20 cellular contexts compared by ENCODE assay signal in the genomic region with DNA sequence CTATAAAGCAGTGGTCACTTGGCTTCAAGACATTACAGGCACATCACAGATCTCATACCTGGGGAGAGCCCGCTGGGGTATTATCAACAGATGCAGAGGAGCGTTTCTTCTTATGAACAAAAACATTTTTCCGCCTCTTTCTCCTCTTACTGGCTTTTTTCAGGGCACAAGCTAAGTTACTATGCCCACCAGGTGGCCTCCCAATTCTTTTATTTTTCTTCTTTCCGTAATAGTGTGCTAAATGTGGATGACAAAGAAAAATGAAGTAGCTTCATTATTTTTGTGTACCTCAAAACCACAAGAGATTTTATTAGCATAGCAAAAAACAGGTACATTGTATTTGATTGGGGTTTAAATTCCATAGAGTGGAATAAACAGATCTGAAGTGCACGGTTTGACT. TPM values are rescaled to one million over a fixed set of nuclear protein-coding genes. Genes with fewer than 3 reads are reported as not detected.
DNase-seq lines count a peak whose midpoint lies in the region; ATAC-seq and TF ChIP-seq lines count a peak whose summit lies in the region.
"Had no signal": no experiment of that assay in that cellular context is flagged by ENCODE, and none has a peak within 500 bp of the region (broad histone marks: within the 10 kb centered on the region; RNA-seq: fewer than 3 reads in every experiment).

No MANE protein-coding gene starts in this region.

- H3K36me3 ChIP-seq in DND-41 (ENCODE audit: insufficient read depth, low read length) = peaks cover 91% of the 10 kb centered on the region
- peaks cover 45% of the 10 kb centered on the region for H3K36me3 ChIP-seq in OCI-LY1 (ENCODE audit: insufficient read depth, low read length)
- H3K36me3 ChIP-seq in endodermal cell (ENCODE audit: control insufficient read depth, insufficient read depth, low read length) = no peaks in the 10 kb centered on the region

- WGBS in endodermal cell (ENCODE audit: insufficient coverage in 1 of 2, insufficient read length in 1 of 2), 2 experiments = 92 to 93% methylated on average over 3 to 4 of the region's 5 CpGs

- CTCF ChIA-PET in AG04450 (lab: Charles Lee) = interaction anchor here (1.0 to 1.1 kb wide), 2 partner anchors 27 to 165 kb away, joined by 3 to 4 read pairs; no protein-coding TSS in a partner anchor

- H3K4me1 Mint-ChIP-seq in endodermal cell = no peaks in the 10 kb centered on the region

- H3K27me3 ChIP-seq in AG04450 (ENCODE audit: control insufficient read depth, insufficient read depth, low read length) (no peaks in the 10 kb centered on the region), DND-41 (ENCODE audit: insufficient read depth, low read length, poor library complexity) (no peaks in the 10 kb centered on the region), OCI-LY1 (ENCODE audit: insufficient read depth, low read length) (no peaks in the 10 kb centered on the region), endodermal cell (ENCODE audit: control insufficient read depth, insufficient read depth, low read length, poor library complexity, severe bottlenecking) (no peaks in the 10 kb centered on the region)
- H3K27me3 ChIP-seq: BLaER1 treated with 17β-estradiol and CSF1 and Interleukin-3, amounts not matched to agents 10 nM and 100 nM had no signal

- H3K4me2 ChIP-seq in DND-41 (ENCODE audit: insufficient read depth, low read length) = no peak overlapping the region
- no peak overlapping the region for H3K4me2 ChIP-seq in OCI-LY1 (ENCODE audit: low read length)
- H3K4me2 ChIP-seq: BLaER1 treated with 17β-estradiol and CSF1 and Interleukin-3, amounts not matched to agents 10 nM and 100 nM had no signal

- H4K20me1 ChIP-seq in DND-41 (ENCODE audit: insufficient read depth, low read length) = no peaks in the 10 kb centered on the region
- H4K20me1 ChIP-seq in OCI-LY1 (ENCODE audit: insufficient read depth, low read length) = no peaks in the 10 kb centered on the region
- H4K20me1 ChIP-seq: BLaER1 treated with 17β-estradiol and CSF1 and Interleukin-3, amounts not matched to agents 10 nM and 100 nM had no signal

- H3K4me1 ChIP-seq in DND-41 (ENCODE audit: insufficient read depth, low read length) = no peaks in the 10 kb centered on the region
- H3K4me1 ChIP-seq in OCI-LY1 (ENCODE audit: insufficient read depth, low read length, severe bottlenecking) = no peaks in the 10 kb centered on the region
- H3K4me1 ChIP-seq in endodermal cell (ENCODE audit: control insufficient read depth, insufficient read depth, low read length) = no peaks in the 10 kb centered on the region
- H3K4me1 ChIP-seq: BLaER1 treated with 17β-estradiol and CSF1 and Interleukin-3, amounts not matched to agents 10 nM and 100 nM had no signal

- TF ChIP-seq CTCF in AG04450 (IDR thresholded peaks at IDR 0.05; ENCODE audit: low read depth, low read length) (peak; percentile 22; the same call in 1 of the 2 replicates), DND-41 (IDR thresholded peaks at IDR 0.05; ENCODE audit: borderline replicate concordance, extremely low read depth, low read length, poor library complexity, severe bottlenecking) (peak; percentile 16), OCI-LY1 (IDR thresholded peaks at IDR 0.05; ENCODE audit: low read length) (peak; percentile 45), endodermal cell (conservative IDR thresholded peaks at IDR 0.05) (peak; percentile 29)

- no peaks in the 10 kb centered on the region for H3K9me2 ChIP-seq in OCI-LY1 (ENCODE audit: low read depth, low read length)

- no peaks in the 10 kb centered on the region for H3K27me3 Mint-ChIP-seq in endodermal cell (ENCODE audit: insufficient read depth)

- H3K27ac ChIP-seq in AG04450 (ENCODE audit: low read depth, low read length) (no peak overlapping the region), DND-41 (ENCODE audit: low read length) (no peak overlapping the region), OCI-LY1 (ENCODE audit: low read depth, low read length, poor library complexity, severe bottlenecking) (no peak overlapping the region), endodermal cell (ENCODE audit: low read depth, low read length) (no peak overlapping the region)
- H3K27ac ChIP-seq: BLaER1 treated with 17β-estradiol and CSF1 and Interleukin-3, amounts not matched to agents 10 nM and 100 nM; GM23248; HL-60; SK-N-MC had no signal

- no peak overlapping the region for H3K27ac Mint-ChIP-seq in endodermal cell

- H3K36me3 Mint-ChIP-seq in endodermal cell (ENCODE audit: low read depth) = peaks cover 15% of the 10 kb centered on the region

- DNase-seq in AG04450 (ENCODE audit: low read depth, low spot score) (no peak), DND-41 (no peak), endodermal cell (no peak), NCI-H2227 treated with DMSO at 0.1 percent for 48 hours (lab: John Stamatoyannopoulos, UW) (no peak)
- DNase-seq: GM23248, IMR-90, Karpas-422, MM.1S, NCI-H1092, NCI-H1436 treated with DMSO at 0.1 percent for 48 hours, NCI-H2081, SHP77, T-helper 1 cell had no signal

- H3K9me3 ChIP-seq in AG04450 (ENCODE audit: control insufficient read depth, insufficient read depth, low read length) = no peaks in the 10 kb centered on the region
- no peaks in the 10 kb centered on the region for H3K9me3 ChIP-seq in DND-41 (ENCODE audit: insufficient read depth, low read length, severe bottlenecking)
- no peaks in the 10 kb centered on the region for H3K9me3 ChIP-seq in OCI-LY1 (ENCODE audit: low read length)
- H3K9me3 ChIP-seq in endodermal cell (ENCODE audit: control insufficient read depth, low read length) = no peaks in the 10 kb centered on the region
- H3K9me3 ChIP-seq: BLaER1 treated with 17β-estradiol and CSF1 and Interleukin-3, amounts not matched to agents 10 nM and 100 nM had no signal

- POLR2A ChIA-PET in AG04450 (lab: Yijun Ruan, JAX) = no interaction called here

- ATAC-seq in DND-41 (ENCODE audit: insufficient read depth, low read depth) (no peak), GM21619 (IDR thresholded peaks at IDR 0.05; ENCODE audit: unreplicated experiment) (no peak), HG03520 (IDR thresholded peaks at IDR 0.05; ENCODE audit: unreplicated experiment) (no peak), HG03159 (IDR thresholded peaks at IDR 0.05; ENCODE audit: unreplicated experiment) (no peak)

- H3K9me3 Mint-ChIP-seq in endodermal cell = no peaks in the 10 kb centered on the region

- H3F3A ChIP-seq in OCI-LY1 (ENCODE audit: insufficient read depth, low read length) = peaks cover 5% of the 10 kb centered on the region; the same call in 1 of the 2 replicates

- no peak overlapping the region for H3K4me3 Mint-ChIP-seq in endodermal cell

- H3K79me2 ChIP-seq in DND-41 (ENCODE audit: insufficient read depth, low read length) (no peaks in the 10 kb centered on the region), OCI-LY1 (ENCODE audit: insufficient read depth, low read length) (no peaks in the 10 kb centered on the region)

- no peak overlapping the region for H2AFZ ChIP-seq in DND-41 (ENCODE audit: low read depth, low read length)
- H2AFZ ChIP-seq in OCI-LY1 (ENCODE audit: low read length) = no peak overlapping the region
- H2AFZ ChIP-seq: GM23248 had no signal

- no peak overlapping the region for H3K4me3 ChIP-seq in AG04450 (ENCODE audit: low read depth, low read length)
- no peak overlapping the region for H3K4me3 ChIP-seq in DND-41 (ENCODE audit: low read depth in 1 of 2, low read length in 2 of 2)
- H3K4me3 ChIP-seq in OCI-LY1 (ENCODE audit: low read depth, low read length, poor library complexity, severe bottlenecking) = no peak overlapping the region
- H3K4me3 ChIP-seq in endodermal cell (ENCODE audit: low read length) = no peak overlapping the region
- H3K4me3 ChIP-seq: BLaER1 treated with 17β-estradiol and CSF1 and Interleukin-3, amounts not matched to agents 10 nM and 100 nM; GM23248; SK-N-MC had no signal

- H3K9ac ChIP-seq in DND-41 (ENCODE audit: low read depth, low read length) (no peak overlapping the region), OCI-LY1 (ENCODE audit: low read length) (no peak overlapping the region), endodermal cell (ENCODE audit: extremely low read depth, low read length, poor library complexity, severe bottlenecking) (no peak overlapping the region)
- H3K9ac ChIP-seq: BLaER1 treated with 17β-estradiol and CSF1 and Interleukin-3, amounts not matched to agents 10 nM and 100 nM; GM23248 had no signal

RNA-seq across cellular contexts. Expression of gene STIMATE, which starts 10.1 kb away (rescaled TPM):
- 10.0 and 12.5 TPM in 2 replicates for polyA plus RNA-seq in AG04450 (2011; rRNA removed)
- polyA minus RNA-seq in AG04450 (2011; rRNA and poly(A)+ RNA removed) = 12.2 and 15.1 TPM in 2 replicates
- 10 to 100 TPM; 20.3 to 23.7 TPM for total RNA-seq in endodermal cell
- 18.3 TPM for polyA plus RNA-seq in endodermal cell (2013, experiment 1 of 2)
- polyA plus RNA-seq in endodermal cell (2013, experiment 2 of 2) = 15.9 TPM
